ENCODE assay signal across 28 cellular contexts in genomic region chr5:29197636-29198035, GRCh38.
DNase-seq lines count a peak whose midpoint lies in the region; ATAC-seq, FAIRE-seq and TF ChIP-seq lines count a peak whose summit lies in the region.
"Had no signal": no experiment of that assay in that cellular context is flagged by ENCODE, and none has a peak within 500 bp of the region (broad histone marks: within the 10 kb centered on the region; RNA-seq: fewer than 3 reads in every experiment).

No MANE protein-coding gene starts in this region.

- DNase-seq in SK-N-SH (no peak), RWPE1 (ENCODE audit: low spot score) (peak; percentile 51), foreskin keratinocyte (peak; percentile 18 to 60), urothelium cell line (ENCODE audit: low spot score) (peak; percentile 11), NCI-H146 treated with DMSO at 0.1 percent for 48 hours (lab: John Stamatoyannopoulos, UW; ENCODE audit: unreplicated experiment) (no peak)
- DNase-seq in activated T-cell treated with anti-CD3 and anti-CD28 coated beads, Interleukin-2, amount 50 U/mL, for 4 hours, result no peak
- no peak for DNase-seq in activated CD4-positive, alpha-beta T cell treated with anti-CD3 and anti-CD28 coated beads, Interleukin-2, amount 50 U/mL, for 1 hour
- DNase-seq: activated naive CD4-positive, alpha-beta T cell; activated T-cell treated with anti-CD3 and anti-CD28 coated beads, Interleukin-2, amount 50 U/mL, for 48 hours; amniotic stem cell; caudate nucleus; CD8-positive, alpha-beta memory T cell; DMS53; GOT3; Karpas-422; NCI-H1092; NCI-H2029 treated with DMSO at 0.1 percent for 48 hours; NCI-H2227 treated with DMSO at 0.1 percent for 48 hours; NCI-H774; psoas muscle; T-helper 17 cell; trophoblast cell had no signal

- no peak for FAIRE-seq in urothelium cell line (lab: Jason Lieb, UNC)
- FAIRE-seq: G401.6 had no signal

- POLR2A ChIA-PET in SK-N-SH (lab: Yijun Ruan, JAX) (no interaction called here), RWPE1 (lab: Yijun Ruan, JAX; ENCODE audit: low non-redundant PET) (no interaction called here)

- H3K4me1 ChIP-seq in SK-N-SH (ENCODE audit: control insufficient read depth in 1 of 2, insufficient read depth in 2 of 2, low read depth in 1 of 2, low read length in 1 of 2), result no peaks in the 10 kb centered on the region; a peak in 1 of 4 replicates
- peaks cover 10% of the 10 kb centered on the region for H3K4me1 ChIP-seq in foreskin keratinocyte
- H3K4me1 ChIP-seq: psoas muscle had no signal

- H4K20me1 ChIP-seq in SK-N-SH (ENCODE audit: insufficient read depth), result no peaks in the 10 kb centered on the region

- no peaks in the 10 kb centered on the region for H3K27me3 Mint-ChIP-seq in activated T-cell treated with anti-CD3 and anti-CD28 coated beads, Interleukin-2, amount 50 U/mL, for 4 hours (ENCODE audit: low read depth)
- H3K27me3 Mint-ChIP-seq: B cell; CD8-positive, alpha-beta memory T cell; dendritic cell treated with granulocyte-macrophage colony-stimulating factor and Interleukin-4, amounts not matched to agents 40 ng/mL and 50 ng/mL, for 4 days; T-helper 17 cell had no signal

- H3K4me3 Mint-ChIP-seq in activated T-cell treated with anti-CD3 and anti-CD28 coated beads, Interleukin-2, amount 50 U/mL, for 4 hours, result no peak overlapping the region
- H3K4me3 Mint-ChIP-seq: B cell; CD8-positive, alpha-beta memory T cell; dendritic cell treated with granulocyte-macrophage colony-stimulating factor and Interleukin-4, amounts not matched to agents 40 ng/mL and 50 ng/mL, for 4 days; neural crest cell; T-helper 17 cell had no signal

- no peak for TF ChIP-seq RAD21 in SK-N-SH (IDR thresholded peaks at IDR 0.05; ENCODE audit: low read length)

- ATAC-seq in SK-N-SH treated with all-trans-retinoic acid at 6 μM for 48 hours (no peak), foreskin keratinocyte (peak; percentile 75)
- no peak for ATAC-seq in activated T-cell treated with anti-CD3 and anti-CD28 coated beads, Interleukin-2, amount 50 U/mL, for 4 hours
- ATAC-seq: psoas muscle, T-helper 17 cell had no signal

- no peaks in the 10 kb centered on the region for H3K27me3 ChIP-seq in SK-N-SH (ENCODE audit: insufficient read depth)
- H3K27me3 ChIP-seq in foreskin keratinocyte, result no peaks in the 10 kb centered on the region

- CTCF ChIA-PET in SK-N-SH (lab: Yijun Ruan, JAX) (interaction anchor here (1.0 kb wide), 1 partner anchor 115 kb away, joined by 3 read pairs; no protein-coding TSS in a partner anchor), RWPE1 (lab: Yijun Ruan, JAX) (no interaction called here)

- no peaks in the 10 kb centered on the region for H3K4me1 Mint-ChIP-seq in activated T-cell treated with anti-CD3 and anti-CD28 coated beads, Interleukin-2, amount 50 U/mL, for 4 hours (ENCODE audit: low read depth)
- H3K4me1 Mint-ChIP-seq: B cell; CD8-positive, alpha-beta memory T cell; T-helper 17 cell had no signal

- H3K9me3 ChIP-seq in SK-N-SH, result no peaks in the 10 kb centered on the region
- H3K9me3 ChIP-seq: psoas muscle had no signal

- H3K36me3 ChIP-seq in SK-N-SH (replicated peaks in 1 of 2; ENCODE audit: control insufficient read depth in 1 of 2, insufficient read depth in 2 of 2, low read length in 1 of 2), result no peaks in the 10 kb centered on the region

- no peaks in the 10 kb centered on the region for H3K79me2 ChIP-seq in SK-N-SH (ENCODE audit: insufficient read depth)

- H3K9me3 Mint-ChIP-seq in activated T-cell treated with anti-CD3 and anti-CD28 coated beads, Interleukin-2, amount 50 U/mL, for 4 hours, result peaks cover 2% of the 10 kb centered on the region
- H3K9me3 Mint-ChIP-seq: dendritic cell treated with granulocyte-macrophage colony-stimulating factor and Interleukin-4, amounts not matched to agents 40 ng/mL and 50 ng/mL, for 4 days; neural crest cell had no signal

- H3K27ac ChIP-seq in SK-N-SH (ENCODE audit: low read depth in 2 of 2, low read length in 1 of 2) (no peak overlapping the region), RWPE1 (no peak overlapping the region), foreskin keratinocyte (no peak overlapping the region)
- H3K27ac ChIP-seq: 22Rv1, psoas muscle had no signal

- WGBS in SK-N-SH (ENCODE audit: low lambda C conversion rate), result 0% methylated on average over 1 of the region's 1 CpG

- no peak for TF ChIP-seq EP300 in SK-N-SH (IDR thresholded peaks at IDR 0.05; ENCODE audit: borderline replicate concordance in 1 of 2, low read depth in 1 of 2, low read length in 1 of 2)

- H3K9ac ChIP-seq in SK-N-SH, result no peak overlapping the region

- no peaks in the 10 kb centered on the region for H3F3A ChIP-seq in SK-N-SH (replicated peaks; ENCODE audit: insufficient read depth)

- H3K36me3 Mint-ChIP-seq in activated T-cell treated with anti-CD3 and anti-CD28 coated beads, Interleukin-2, amount 50 U/mL, for 4 hours (ENCODE audit: insufficient read depth), result no peaks in the 10 kb centered on the region
- H3K36me3 Mint-ChIP-seq: CD8-positive, alpha-beta memory T cell had no signal

- H2AFZ ChIP-seq in SK-N-SH (ENCODE audit: low read depth), result no peak overlapping the region

- no peak for TF ChIP-seq CTCF in SK-N-SH (IDR thresholded peaks at IDR 0.05)
- no peak for TF ChIP-seq CTCF in RWPE1 (conservative IDR thresholded peaks at IDR 0.05; ENCODE audit: low read depth)
- TF ChIP-seq CTCF in foreskin keratinocyte (conservative IDR thresholded peaks at IDR 0.05), result no peak

- no peak overlapping the region for H3K4me2 ChIP-seq in SK-N-SH

- no peaks in the 10 kb centered on the region for H3K9me2 ChIP-seq in SK-N-SH

- no peak overlapping the region for H3K4me3 ChIP-seq in SK-N-SH (ENCODE audit: low read depth in 2 of 2, low read length in 1 of 2)
- H3K4me3 ChIP-seq: psoas muscle had no signal

TF ChIP-seq in SK-N-SH, 30 proteins besides CTCF, POLR2A, EP300 and RAD21 (continues in another document):
- TF ChIP-seq RXRA (IDR thresholded peaks at IDR 0.05; ENCODE audit: borderline replicate concordance, low read depth), result no peak
- TF ChIP-seq FOSL2 (IDR thresholded peaks at IDR 0.05; ENCODE audit: borderline replicate concordance, low read depth), result peak; percentile 10; the same call in 1 of the 2 replicates
- TF ChIP-seq MXI1 (IDR thresholded peaks at IDR 0.05; ENCODE audit: low read depth, low read length), result no peak
- TF ChIP-seq POLR2AphosphoS5 (IDR thresholded peaks at IDR 0.05; ENCODE audit: low read depth, low read length), result no peak
- TF ChIP-seq USF1 (IDR thresholded peaks at IDR 0.05; ENCODE audit: borderline replicate concordance, low read depth), result no peak

TF ChIP-seq in SK-N-SH treated with all-trans-retinoic acid at 6 μM for 48 hours, 23 proteins besides CTCF, POLR2A, EP300 and RAD21 (continues in another document):
- TF ChIP-seq ZNF70 (CRISPR knock-in tag; IDR thresholded peaks at IDR 0.05) (no peak), ISL1 (CRISPR knock-in tag; IDR thresholded peaks at IDR 0.05) (no peak), BACH2 (CRISPR knock-in tag; IDR thresholded peaks at IDR 0.05; ENCODE audit: borderline replicate concordance) (no peak), POU6F1 (CRISPR knock-in tag; IDR thresholded peaks at IDR 0.05; ENCODE audit: borderline replicate concordance, low read depth) (no peak), ZNF565 (CRISPR knock-in tag; conservative IDR thresholded peaks at IDR 0.05; ENCODE audit: low read depth) (no peak), CREB5 (CRISPR knock-in tag; IDR thresholded peaks at IDR 0.05; ENCODE audit: low read depth) (no peak), RARB (CRISPR knock-in tag; IDR thresholded peaks at IDR 0.05) (no peak), TSHZ2 (CRISPR knock-in tag; IDR thresholded peaks at IDR 0.05) (no peak)

Comparison
In these comparisons a context has a peak if more than half of its experiments do, and no peak if none do; other contexts are left out.
1. DNase-seq: peak in RWPE1 (single experiment), foreskin keratinocyte (2 of 2) and urothelium cell line (single experiment); none in SK-N-SH (single experiment), NCI-H146 treated with DMSO at 0.1 percent for 48 hours (single experiment), activated T-cell treated with anti-CD3 and anti-CD28 coated beads, Interleukin-2, amount 50 U/mL, for 4 hours (single experiment) and activated CD4-positive, alpha-beta T cell treated with anti-CD3 and anti-CD28 coated beads, Interleukin-2, amount 50 U/mL, for 1 hour (single experiment).